In the genomic region with DNA sequence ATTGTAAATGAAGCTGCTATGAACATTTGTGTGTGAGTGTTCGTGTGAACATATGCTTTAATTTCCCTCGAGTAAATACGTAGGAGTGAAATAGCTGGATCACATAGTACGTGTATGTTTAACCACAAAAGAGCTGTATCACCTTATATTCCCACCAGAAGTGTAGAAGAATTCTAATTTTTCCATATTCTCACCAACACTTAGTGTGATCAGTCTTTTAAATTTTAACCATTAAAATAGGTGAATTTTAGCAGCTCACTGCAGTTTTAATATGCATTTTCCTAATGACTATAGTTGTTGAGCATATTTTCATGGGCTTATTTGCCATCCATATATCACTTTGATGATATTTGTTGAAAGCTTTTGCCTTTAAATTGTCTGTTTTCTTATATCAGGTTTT, we compare ENCODE assay signal across 11 cellular contexts.
"Had no signal": no experiment of that assay in that cellular context is flagged by ENCODE, and none has a peak within 500 bp of the region (broad histone marks: within the 10 kb centered on the region; RNA-seq: fewer than 3 reads in every experiment).

No MANE protein-coding gene starts in this region.

- DNase-seq: GM23248, GOT3, H7, H9, HCEC 1CT, HFFc6 had no signal

- H3K27ac ChIP-seq: GM23248 had no signal

- H3K9me3 ChIP-seq: HAP-1 had no signal

- H3K36me3 ChIP-seq: HAP-1 had no signal

- FAIRE-seq: H1, H54 had no signal

- H3K4me3 ChIP-seq: GM23248, GM23338, HAP-1 had no signal

- H3K9ac ChIP-seq: GM23248 had no signal

- H3K4me2 ChIP-seq: GM23338 had no signal

- H2AFZ ChIP-seq: GM23248, GM23338 had no signal

- ATAC-seq: GM23338, HCT116 had no signal
